ENCODE assay signal across 15 cellular contexts in genomic region chr5:143693691-143694252, GRCh38.
DNase-seq lines count a peak whose midpoint lies in the region; ATAC-seq and TF ChIP-seq lines count a peak whose summit lies in the region.
"Had no signal": no experiment of that assay in that cellular context is flagged by ENCODE, and none has a peak within 500 bp of the region (broad histone marks: within the 10 kb centered on the region; RNA-seq: fewer than 3 reads in every experiment).

No MANE protein-coding gene starts in this region.

- H3K4me1 ChIP-seq in gastrocnemius medialis = peaks cover 0 to 5% of the 10 kb centered on the region in 2 donors

- H3K4me3 ChIP-seq in fibroblast of villous mesenchyme (ENCODE audit: low read depth, low read length) (no peak overlapping the region), gastrocnemius medialis (no peak overlapping the region)
- H3K4me3 ChIP-seq: MG63 had no signal

- ATAC-seq in GM18508 (IDR thresholded peaks at IDR 0.05; ENCODE audit: insufficient read depth, unreplicated experiment) (peak; percentile 79), GM21381 (IDR thresholded peaks at IDR 0.05; ENCODE audit: unreplicated experiment) (peak; percentile 93), HG03439 (IDR thresholded peaks at IDR 0.05; ENCODE audit: unreplicated experiment) (peak; percentile 99), gastrocnemius medialis (no peak)

- no peaks in the 10 kb centered on the region for H3K36me3 ChIP-seq in gastrocnemius medialis
- H3K36me3 ChIP-seq: MG63, neutrophil had no signal

- H3K27me3 ChIP-seq in gastrocnemius medialis = no peaks in the 10 kb centered on the region
- H3K27me3 ChIP-seq: MG63, neutrophil had no signal

- intact Hi-C loops in gastrocnemius medialis (cut with DNase I; ENCODE audit: low total_unique reads) = no loop called here

- DNase-seq in fibroblast of villous mesenchyme (ENCODE audit: low read depth) (peak; percentile 36), NCI-H1694 treated with DMSO at 0.1 percent for 48 hours (lab: John Stamatoyannopoulos, UW) (no peak), gastrocnemius medialis (no peak), foreskin melanocyte (no peak)
- no peak for DNase-seq in stimulated activated CD4-positive, alpha-beta T cell treated with anti-CD3 and anti-CD28 coated beads, Interleukin-12 subunit alpha, Interleukin-12 subunit beta, amount 100 ng/mL, for 4 hours
- DNase-seq: activated CD4-positive, alpha-beta T cell treated with anti-CD3 and anti-CD28 coated beads, Interleukin-2, amount 10 ng/mL, durations not matched to agents 7 days and 5 days; cerebellar nuclear complex; DMS153; H7; MG63 had no signal

- no peaks in the 10 kb centered on the region for H3K9me3 ChIP-seq in gastrocnemius medialis
- H3K9me3 ChIP-seq: neutrophil had no signal

- TF ChIP-seq CTCF in fibroblast of villous mesenchyme (IDR thresholded peaks at IDR 0.05; ENCODE audit: insufficient read depth, low read depth, low read length) (no peak), gastrocnemius medialis (IDR thresholded peaks at IDR 0.05 in 4 of 5, conservative IDR thresholded peaks at IDR 0.05 in 1 of 5) (no peak)

- in situ Hi-C loops in gastrocnemius medialis (cut with MboI; ENCODE audit: low sequenced_read_pairs in 4 of 4) = no loop called here

- no peak for TF ChIP-seq POLR2A in gastrocnemius medialis (IDR thresholded peaks at IDR 0.05)

- H3K27ac ChIP-seq in gastrocnemius medialis = no peak overlapping the region
- H3K27ac ChIP-seq: neutrophil, RWPE1 had no signal

Comparison
In these comparisons a context has a peak if more than half of its experiments do, and no peak if none do; other contexts are left out.
1. ATAC-seq: peak in GM18508 (single experiment), GM21381 (single experiment) and HG03439 (single experiment); none in gastrocnemius medialis (0 of 2).